In the genomic region with DNA sequence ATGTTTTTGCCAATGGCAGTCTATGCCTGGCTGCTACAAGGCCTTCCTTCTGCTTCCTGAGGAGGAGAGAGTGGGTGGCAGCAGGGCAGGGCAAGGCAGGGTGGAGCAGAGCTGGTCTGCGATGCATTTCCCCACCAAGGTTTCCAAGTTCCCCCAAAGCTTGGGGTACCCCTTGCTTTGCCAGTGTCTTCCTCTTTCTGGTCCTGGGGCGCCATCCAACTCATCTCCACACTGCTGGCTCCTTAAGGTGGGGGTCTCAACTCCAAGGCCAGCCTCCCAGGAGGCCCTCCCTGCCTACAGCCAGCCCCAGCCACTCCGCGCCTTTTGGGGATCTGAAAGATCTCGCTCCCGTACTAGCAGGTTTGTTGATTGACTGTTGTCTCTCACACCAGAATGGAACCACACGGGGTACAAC, we compare ENCODE assay signal across 23 cellular contexts.
"Had no signal": no experiment of that assay in that cellular context is flagged by ENCODE, and none has a peak within 500 bp of the region (broad histone marks: within the 10 kb centered on the region; RNA-seq: fewer than 3 reads in every experiment).

No MANE protein-coding gene starts in this region.

- H3K36me3 ChIP-seq: neural progenitor cell, sigmoid colon, transverse colon, uterus, WERI-Rb-1 had no signal

- ATAC-seq: activated T-cell treated with anti-CD3 and anti-CD28 coated beads, Interleukin-2, amount 50 U/mL, for 4 hours; foreskin keratinocyte; left ventricle myocardium superior; stimulated activated naive B cell treated with anti-CD40 and anti-IgM and Interleukin-4, amounts not matched to agents 10 μg/mL and 1 μg/mL and 100 μg/mL, for 72 hours had no signal

- H3K4me1 ChIP-seq: foreskin keratinocyte, uterus had no signal

- H3K27ac Mint-ChIP-seq: memory B cell; neural progenitor cell; progenitor cell of endocrine pancreas; stimulated activated naive B cell treated with anti-CD40 and anti-IgM and Interleukin-4, amounts not matched to agents 10 μg/mL and 1 μg/mL and 100 μg/mL, for 72 hours had no signal

- H3K27me3 Mint-ChIP-seq: memory B cell; stimulated activated naive B cell treated with anti-CD40 and anti-IgM and Interleukin-4, amounts not matched to agents 10 μg/mL and 1 μg/mL and 100 μg/mL, for 72 hours had no signal

- H3K4me3 ChIP-seq: hepatocyte, neural progenitor cell, sigmoid colon, smooth muscle cell, transverse colon, uterus had no signal

- H3K36me3 Mint-ChIP-seq: memory B cell had no signal

- DNase-seq: activated CD4-positive, CD25-positive, alpha-beta regulatory T cell treated with anti-CD3 and anti-CD28 coated beads, Interleukin-2, amount 50 U/mL, for 72 hours; activated CD8-positive, alpha-beta memory T cell treated with anti-CD3 and anti-CD28 coated beads, Interleukin-2, amount 50 U/mL, for 4 hours; activated naive CD4-positive, alpha-beta T cell treated with Interleukin-2 at 50 U/mL for 16 hours; activated T-cell treated with anti-CD3 and anti-CD28 coated beads, Interleukin-2, amount 50 U/mL, for 4 hours; amygdala; cerebellar nuclear complex; cortex of kidney; erythroblast; foreskin keratinocyte; retina; sigmoid colon; stimulated activated CD4-positive, alpha-beta T cell treated with anti-CD3 and anti-CD28 coated beads, Interleukin-15, amount 100 ng/mL, for 24 hours; stimulated activated CD8-positive, alpha-beta memory T cell treated with anti-CD3 and anti-CD28 coated beads, Interleukin-4, amount 100 ng/mL, for 48 hours; stimulated activated naive B cell treated with anti-CD40 and anti-IgM and Interleukin-4, amounts not matched to agents 10 μg/mL and 1 μg/mL and 100 μg/mL, for 72 hours; transverse colon; uterus; WERI-Rb-1 had no signal

- H3K9me3 ChIP-seq: sigmoid colon, transverse colon, uterus had no signal

- H3K27me3 ChIP-seq: foreskin keratinocyte, hepatocyte, sigmoid colon, transverse colon, uterus had no signal

- H3K9me3 Mint-ChIP-seq: memory B cell; stimulated activated naive B cell treated with anti-CD40 and anti-IgM and Interleukin-4, amounts not matched to agents 10 μg/mL and 1 μg/mL and 100 μg/mL, for 72 hours had no signal

- H3K27ac ChIP-seq: foreskin keratinocyte, hepatocyte, neural progenitor cell, sigmoid colon, transverse colon, uterus, WERI-Rb-1 had no signal

- H3K4me3 Mint-ChIP-seq: activated T-cell treated with anti-CD3 and anti-CD28 coated beads, Interleukin-2, amount 50 U/mL, for 4 hours; memory B cell; neural progenitor cell; stimulated activated naive B cell treated with anti-CD40 and anti-IgM and Interleukin-4, amounts not matched to agents 10 μg/mL and 1 μg/mL and 100 μg/mL, for 72 hours had no signal
